Comparison of ENCODE assay signal across 23 cellular contexts in the genomic region with DNA sequence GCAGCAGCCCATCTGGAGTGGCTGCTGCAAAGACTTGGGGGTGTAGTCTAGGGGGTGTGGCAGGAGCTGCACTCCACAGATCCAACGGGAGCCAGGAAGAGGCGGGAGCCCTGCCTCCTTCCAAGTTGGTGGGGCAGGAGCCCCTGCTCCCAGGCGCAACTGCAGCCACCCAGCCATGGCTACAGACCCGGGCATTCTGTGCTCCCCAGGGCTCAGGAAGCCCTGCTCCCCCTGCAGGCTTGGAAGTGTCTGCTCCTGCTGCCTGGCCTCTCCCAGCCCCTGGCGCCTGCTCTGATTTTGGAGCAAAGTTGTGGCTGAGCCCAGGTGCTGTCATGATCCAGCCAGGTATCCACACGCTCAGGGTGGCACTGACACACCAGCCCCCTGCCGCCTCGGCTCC.
"Had no signal": no experiment of that assay in that cellular context is flagged by ENCODE, and none has a peak within 500 bp of the region (broad histone marks: within the 10 kb centered on the region; RNA-seq: fewer than 3 reads in every experiment).

No MANE protein-coding gene starts in this region.

- ATAC-seq: left lung; naive thymus-derived CD4-positive, alpha-beta T cell had no signal

- H3K4me3 ChIP-seq: heart right ventricle, left lung, lung, spleen, thoracic aorta had no signal

- H3K4me1 Mint-ChIP-seq: activated B cell treated with CpG ODN at 0.5 μM for 24 hours; immature natural killer cell; naive thymus-derived CD4-positive, alpha-beta T cell had no signal

- H3K36me3 ChIP-seq: heart right ventricle, left lung, spleen, thoracic aorta had no signal

- H3K27ac Mint-ChIP-seq: activated B cell treated with CpG ODN at 0.5 μM for 24 hours; activated CD4-positive, alpha-beta memory T cell treated with anti-CD3 and anti-CD28 coated beads for 36 hours; activated naive CD8-positive, alpha-beta T cell treated with anti-CD3 and anti-CD28 coated beads for 36 hours; immature natural killer cell; naive thymus-derived CD4-positive, alpha-beta T cell; progenitor cell of endocrine pancreas had no signal

- H3K27ac ChIP-seq: heart right ventricle, left lung, spleen, thoracic aorta had no signal

- H3K9me3 ChIP-seq: heart right ventricle, thoracic aorta had no signal

- H3K9me3 Mint-ChIP-seq: activated B cell treated with CpG ODN at 0.5 μM for 24 hours; activated naive CD8-positive, alpha-beta T cell treated with anti-CD3 and anti-CD28 coated beads for 36 hours had no signal

- H3K27me3 Mint-ChIP-seq: progenitor cell of endocrine pancreas had no signal

- H3K4me1 ChIP-seq: heart right ventricle, left lung, spleen had no signal

- DNase-seq: activated B cell treated with CpG ODN at 0.5 μM for 24 hours; activated CD4-positive, alpha-beta memory T cell treated with anti-CD3 and anti-CD28 coated beads for 36 hours; activated CD4-positive, alpha-beta T cell treated with anti-CD3 and anti-CD28 coated beads for 4 hours; activated naive CD4-positive, alpha-beta T cell treated with Interleukin-2 at 50 U/mL for 16 hours; activated naive CD8-positive, alpha-beta T cell treated with anti-CD3 and anti-CD28 coated beads for 36 hours; activated T-cell treated with anti-CD3 and anti-CD28 coated beads, Interleukin-2, amount 50 U/mL, for 48 hours; cerebellar nuclear complex; cortex of kidney; heart right ventricle; immature natural killer cell; kidney glomerular epithelial cell; naive thymus-derived CD4-positive, alpha-beta T cell; retina; spleen; stimulated activated CD4-positive, alpha-beta T cell treated with anti-CD3 and anti-CD28 coated beads, Interleukin-4, amount 100 ng/mL, for 1 hour; stimulated activated naive CD4-positive, alpha-beta T cell treated with Interleukin-2 at 50 U/mL for 16 hours; T-helper 1 cell; T-helper 9 cell had no signal

- H3K27me3 ChIP-seq: left lung, spleen had no signal

- H3K4me3 Mint-ChIP-seq: activated B cell treated with CpG ODN at 0.5 μM for 24 hours; activated CD4-positive, alpha-beta memory T cell treated with anti-CD3 and anti-CD28 coated beads for 36 hours; activated naive CD8-positive, alpha-beta T cell treated with anti-CD3 and anti-CD28 coated beads for 36 hours; immature natural killer cell; naive thymus-derived CD4-positive, alpha-beta T cell; neural crest cell had no signal

- H3K36me3 Mint-ChIP-seq: activated CD4-positive, alpha-beta memory T cell treated with anti-CD3 and anti-CD28 coated beads for 36 hours; activated naive CD8-positive, alpha-beta T cell treated with anti-CD3 and anti-CD28 coated beads for 36 hours; immature natural killer cell; naive thymus-derived CD4-positive, alpha-beta T cell had no signal
